ENCODE assay signal across 8 cellular contexts in the genomic region with DNA sequence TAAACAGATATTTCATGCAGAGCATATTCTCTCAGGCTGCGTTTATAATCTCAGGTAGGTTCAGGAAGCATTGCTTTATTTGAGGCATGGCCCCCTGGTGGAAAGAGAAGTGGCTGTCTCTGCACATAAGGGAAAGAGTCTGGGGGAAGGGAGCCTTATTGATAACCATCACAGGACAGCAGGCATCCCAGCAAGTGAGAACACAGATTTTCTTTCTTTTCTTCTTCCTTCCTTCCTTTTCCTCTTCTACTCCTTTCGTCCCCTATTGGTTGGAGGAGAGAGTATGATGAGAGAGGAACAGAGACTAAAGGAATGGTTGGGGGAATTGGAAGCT. TPM values are rescaled to one million over a fixed set of nuclear protein-coding genes. Genes with fewer than 3 reads are reported as not detected.
A peak's percentile ranks its signal among the peaks of the same experiment; 100 is the strongest.
DNase-seq lines count a peak whose midpoint lies in the region; ATAC-seq and TF ChIP-seq lines count a peak whose summit lies in the region.

No MANE protein-coding gene starts in this region.

- no peak overlapping the region for H3K4me2 ChIP-seq in mesenchymal stem cell (ENCODE audit: low read length, poor library complexity, severe bottlenecking)

- 75% methylated on average over 2 of the region's 2 CpGs for WGBS in mesenchymal stem cell

- intact Hi-C loops in activated CD8-positive, alpha-beta T cell treated with anti-CD3 and anti-CD28 coated beads for 36 hours (cut with micrococcal nuclease) = no loop called here

- POLR2A ChIA-PET in activated CD8-positive, alpha-beta T cell treated with anti-CD3 and anti-CD28 coated beads for 36 hours (lab: Charles Lee) = no interaction called here

- no peak overlapping the region for H4K91ac ChIP-seq in mesenchymal stem cell (ENCODE audit: low read length)

- H3K18ac ChIP-seq in mesenchymal stem cell (ENCODE audit: low read depth in 1 of 2, low read length in 2 of 2) = no peak overlapping the region

- peak; percentile 62 for ATAC-seq in HG03571 (IDR thresholded peaks at IDR 0.05; ENCODE audit: unreplicated experiment)
- ATAC-seq in activated CD8-positive, alpha-beta T cell treated with anti-CD3 and anti-CD28 coated beads for 36 hours = no peak

- no peak overlapping the region for H2AK5ac ChIP-seq in mesenchymal stem cell (ENCODE audit: low read length, severe bottlenecking)

- H3K36me3 ChIP-seq in mesenchymal stem cell (ENCODE audit: control insufficient read depth in 1 of 2, insufficient read depth in 2 of 2, low read depth in 1 of 2, low read length in 2 of 2) = peaks cover 3 to 48% of the 10 kb centered on the region in 2 experiments

- no peak overlapping the region for H3K4me3 Mint-ChIP-seq in activated CD8-positive, alpha-beta T cell treated with anti-CD3 and anti-CD28 coated beads for 36 hours

- no peaks in the 10 kb centered on the region for H3K27me3 Mint-ChIP-seq in activated CD8-positive, alpha-beta T cell treated with anti-CD3 and anti-CD28 coated beads for 36 hours

- H3K4me1 ChIP-seq in mesenchymal stem cell (ENCODE audit: control insufficient read depth, insufficient read depth, low read depth, low read length) = no peaks in the 10 kb centered on the region

- H3K27me3 ChIP-seq in mesenchymal stem cell (ENCODE audit: control insufficient read depth in 1 of 2, insufficient read depth in 1 of 2, low read length in 2 of 2) = no peaks in the 10 kb centered on the region

- H3K36me3 Mint-ChIP-seq in activated CD8-positive, alpha-beta T cell treated with anti-CD3 and anti-CD28 coated beads for 36 hours (ENCODE audit: low read depth) = peaks cover 19% of the 10 kb centered on the region

- CTCF ChIA-PET in activated CD8-positive, alpha-beta T cell treated with anti-CD3 and anti-CD28 coated beads for 36 hours (lab: Charles Lee) = interaction anchor here (0.7 to 1.2 kb wide), 4 partner anchors 178 to 193 kb away, joined by 3 to 6 read pairs (median 4); no protein-coding TSS in a partner anchor

- H3K79me1 ChIP-seq in mesenchymal stem cell (replicated peaks; ENCODE audit: low read length, poor library complexity, severe bottlenecking) = peaks cover 14% of the 10 kb centered on the region

- no peak overlapping the region for H2BK120ac ChIP-seq in mesenchymal stem cell (ENCODE audit: low read depth, low read length)

- H3K27ac ChIP-seq in mesenchymal stem cell (ENCODE audit: low read length, poor library complexity, severe bottlenecking) = no peak overlapping the region

- no peak for TF ChIP-seq CTCF in activated CD8-positive, alpha-beta T cell treated with anti-CD3 and anti-CD28 coated beads for 36 hours (IDR thresholded peaks at IDR 0.05)

- H4K8ac ChIP-seq in mesenchymal stem cell (ENCODE audit: low read length) = no peak overlapping the region

- no peak overlapping the region for H2BK15ac ChIP-seq in mesenchymal stem cell (ENCODE audit: low read depth, poor library complexity, severe bottlenecking)

- DNase-seq in NCI-H524 (lab: John Stamatoyannopoulos, UW) (peak; percentile 4 to 38), NCI-H524 treated with DMSO at 0.1 percent for 48 hours (lab: John Stamatoyannopoulos, UW) (no peak), mesenchymal stem cell (peak; percentile 38), globus pallidus (ENCODE audit: low spot score) (no peak), inferior parietal cortex (ENCODE audit: extremely low spot score) (no peak)
- DNase-seq in activated CD8-positive, alpha-beta T cell treated with anti-CD3 and anti-CD28 coated beads for 36 hours = peak; percentile 39
- no peak for DNase-seq in stimulated activated naive CD4-positive, alpha-beta T cell treated with Interleukin-2 at 50 U/mL for 16 hours (lab: John Stamatoyannopoulos, UW)

- H3K23ac ChIP-seq in mesenchymal stem cell (ENCODE audit: low read length in 2 of 2) = no peak overlapping the region

- H3K27ac Mint-ChIP-seq in activated CD8-positive, alpha-beta T cell treated with anti-CD3 and anti-CD28 coated beads for 36 hours = no peak overlapping the region

- H3K4ac ChIP-seq in mesenchymal stem cell (ENCODE audit: low read depth in 1 of 2, low read length in 2 of 2) = no peak overlapping the region

- H3K14ac ChIP-seq in mesenchymal stem cell (ENCODE audit: low read length in 2 of 2) = no peak overlapping the region

- H2AFZ ChIP-seq in mesenchymal stem cell (ENCODE audit: low read depth, low read length) = no peak overlapping the region

- no peak overlapping the region for H3K9ac ChIP-seq in mesenchymal stem cell (ENCODE audit: low read length)

- no peaks in the 10 kb centered on the region for H3K9me3 Mint-ChIP-seq in activated CD8-positive, alpha-beta T cell treated with anti-CD3 and anti-CD28 coated beads for 36 hours

- peaks cover 22% of the 10 kb centered on the region for H3K4me1 Mint-ChIP-seq in activated CD8-positive, alpha-beta T cell treated with anti-CD3 and anti-CD28 coated beads for 36 hours (ENCODE audit: low read depth)

- no peak overlapping the region for H2BK5ac ChIP-seq in mesenchymal stem cell (ENCODE audit: low read depth, low read length, poor library complexity, severe bottlenecking)

- H3K9me3 ChIP-seq in mesenchymal stem cell (ENCODE audit: control insufficient read depth, low read length) = no peaks in the 10 kb centered on the region

- no peak overlapping the region for H2BK12ac ChIP-seq in mesenchymal stem cell (ENCODE audit: low read length in 2 of 2)

- no peak overlapping the region for H3K4me3 ChIP-seq in mesenchymal stem cell (ENCODE audit: insufficient read depth in 1 of 2, low read depth in 1 of 2, low read length in 2 of 2)

RNA-seq across cellular contexts. Expression of a gene that starts 21.9 kb away (rescaled TPM):
- 10 to 100 TPM; 37.6 to 38.0 TPM for total RNA-seq in activated CD8-positive, alpha-beta T cell treated with anti-CD3 and anti-CD28 coated beads for 36 hours
- polyA plus RNA-seq in mesenchymal stem cell (2013, experiment 1 of 2) = 24.2 TPM
- 26.1 TPM for polyA plus RNA-seq in mesenchymal stem cell (2013, experiment 2 of 2)

Comparison
In these comparisons a context has a peak if more than half of its experiments do, and no peak if none do; other contexts are left out.
1. DNase-seq: peak in NCI-H524 (2 of 2), activated CD8-positive, alpha-beta T cell treated with anti-CD3 and anti-CD28 coated beads for 36 hours (single experiment) and mesenchymal stem cell (single experiment); none in NCI-H524 treated with DMSO at 0.1 percent for 48 hours (single experiment), globus pallidus (single experiment), stimulated activated naive CD4-positive, alpha-beta T cell treated with Interleukin-2 at 50 U/mL for 16 hours (single experiment) and inferior parietal cortex (single experiment).